In the genomic region with DNA sequence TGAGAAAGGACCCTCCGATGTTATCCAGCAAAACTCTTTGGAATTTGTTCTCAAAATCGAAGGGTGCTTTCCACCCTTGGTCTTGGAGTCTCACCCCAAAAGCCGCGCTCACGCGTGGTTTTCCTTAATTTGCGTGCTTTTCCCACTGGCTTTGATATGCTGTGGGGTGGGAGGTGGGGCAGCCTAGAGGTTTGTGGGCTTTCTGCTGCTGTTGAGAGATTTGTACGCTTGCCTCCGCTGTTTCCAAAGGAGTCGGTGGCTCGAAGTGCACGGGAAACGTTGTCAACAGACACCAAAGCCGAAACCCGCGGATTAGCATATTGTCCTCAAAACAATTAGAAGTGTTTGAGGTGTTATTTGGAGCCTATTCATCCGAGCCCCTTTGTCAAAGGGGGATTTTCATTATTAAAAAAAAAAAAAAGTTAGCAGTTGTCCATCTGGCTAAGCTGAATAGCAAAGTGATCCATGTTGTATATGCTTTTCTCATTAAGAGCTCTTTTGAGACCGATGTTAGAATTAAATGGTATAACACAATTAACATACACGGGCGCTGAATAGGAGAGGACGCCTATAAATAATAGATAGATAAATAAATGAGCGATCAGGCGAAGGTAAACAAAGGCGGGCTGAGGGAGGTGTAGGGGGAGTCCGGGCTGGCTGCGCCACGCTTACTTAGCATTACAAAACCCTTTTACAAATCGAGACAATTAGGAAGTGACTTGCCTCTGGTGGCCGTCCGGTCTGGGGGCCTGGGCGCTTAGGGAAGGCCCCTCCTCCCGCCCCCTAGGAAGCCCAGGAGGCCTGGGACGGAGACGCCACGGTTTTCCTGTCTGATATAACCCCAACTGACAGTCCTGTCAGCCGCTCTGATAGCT, we compare ENCODE assay signal across 15 cellular contexts. TPM values are rescaled to one million over a fixed set of nuclear protein-coding genes. Genes with fewer than 3 reads are reported as not detected.
DNase-seq lines count a peak whose midpoint lies in the region; ATAC-seq and TF ChIP-seq lines count a peak whose summit lies in the region.
"Had no signal": no experiment of that assay in that cellular context is flagged by ENCODE, and none has a peak within 500 bp of the region (broad histone marks: within the 10 kb centered on the region; RNA-seq: fewer than 3 reads in every experiment).

No MANE protein-coding gene starts in this region.

- no peak overlapping the region for H3K27ac ChIP-seq in parathyroid adenoma
- H3K27ac ChIP-seq: epithelial cell of prostate had no signal

- no peak overlapping the region for H3K9ac ChIP-seq in parathyroid adenoma

- no peaks in the 10 kb centered on the region for H3K36me3 Mint-ChIP-seq in Caco-2 (ENCODE audit: insufficient read depth, unreplicated experiment)
- peaks cover 4% of the 10 kb centered on the region for H3K36me3 Mint-ChIP-seq in glutamatergic neuron (ENCODE audit: unreplicated experiment)
- H3K36me3 Mint-ChIP-seq in activated CD8-positive, alpha-beta T cell treated with anti-CD3 and anti-CD28 coated beads for 36 hours (ENCODE audit: low read depth) = no peaks in the 10 kb centered on the region
- H3K36me3 Mint-ChIP-seq: memory B cell; stimulated activated effector memory CD8-positive, alpha-beta T cell treated with anti-CD3 and anti-CD28 coated beads, Interleukin-12 subunit alpha, Interleukin-12 subunit beta, amount 100 ng/mL, for 72 hours had no signal

- H3K27ac Mint-ChIP-seq in Caco-2 (ENCODE audit: unreplicated experiment) (no peak overlapping the region), glutamatergic neuron (ENCODE audit: unreplicated experiment) (no peak overlapping the region)
- no peak overlapping the region for H3K27ac Mint-ChIP-seq in activated CD8-positive, alpha-beta T cell treated with anti-CD3 and anti-CD28 coated beads for 36 hours
- H3K27ac Mint-ChIP-seq: activated naive CD8-positive, alpha-beta T cell treated with anti-CD3 and anti-CD28 coated beads for 36 hours; memory B cell; stimulated activated effector memory CD8-positive, alpha-beta T cell treated with anti-CD3 and anti-CD28 coated beads, Interleukin-12 subunit alpha, Interleukin-12 subunit beta, amount 100 ng/mL, for 72 hours had no signal

- no peak for DNase-seq in Caco-2
- DNase-seq in MG63 = no peak
- DNase-seq in glutamatergic neuron = peak; percentile 24
- DNase-seq in stimulated activated CD4-positive, alpha-beta T cell treated with anti-CD3 and anti-CD28 coated beads, Interleukin-15, amount 100 ng/mL, for 24 hours = no peak
- DNase-seq in SHP77 (lab: John Stamatoyannopoulos, UW) = no peak
- no peak for DNase-seq in activated CD8-positive, alpha-beta T cell treated with anti-CD3 and anti-CD28 coated beads for 36 hours
- DNase-seq: activated CD4-positive, alpha-beta T cell treated with anti-CD3 and anti-CD28 coated beads, Interleukin-2, amount 10 ng/mL, durations not matched to agents 7 days and 5 days; activated naive CD8-positive, alpha-beta T cell treated with anti-CD3 and anti-CD28 coated beads for 36 hours; NCI-H2171; SHP77 treated with DMSO at 0.1 percent for 48 hours had no signal

- no peak for ATAC-seq in HG03039 (IDR thresholded peaks at IDR 0.05; ENCODE audit: unreplicated experiment)
- no peak for ATAC-seq in activated CD8-positive, alpha-beta T cell treated with anti-CD3 and anti-CD28 coated beads for 36 hours
- ATAC-seq: stimulated activated effector memory CD8-positive, alpha-beta T cell treated with anti-CD3 and anti-CD28 coated beads, Interleukin-12 subunit alpha, Interleukin-12 subunit beta, amount 100 ng/mL, for 72 hours had no signal

- H3K36me3 ChIP-seq in Caco-2 (ENCODE audit: control insufficient read depth, insufficient read depth, low read length) = no peaks in the 10 kb centered on the region
- H3K36me3 ChIP-seq in MG63 = no peaks in the 10 kb centered on the region
- no peaks in the 10 kb centered on the region for H3K36me3 ChIP-seq in parathyroid adenoma (ENCODE audit: control insufficient read depth, insufficient read depth, low read length)

- H3K79me2 ChIP-seq in parathyroid adenoma = no peaks in the 10 kb centered on the region

- POLR2A ChIA-PET in Caco-2 (lab: Charles Lee) = no interaction called here
- POLR2A ChIA-PET in activated CD8-positive, alpha-beta T cell treated with anti-CD3 and anti-CD28 coated beads for 36 hours (lab: Charles Lee) = interaction anchor here (0.6 kb wide), 1 partner anchor 36 kb away, joined by 3 read pairs; no protein-coding TSS in a partner anchor

- H3K27me3 Mint-ChIP-seq in Caco-2 (ENCODE audit: insufficient read depth, unreplicated experiment) (peaks cover 25% of the 10 kb centered on the region), glutamatergic neuron (ENCODE audit: unreplicated experiment) (peaks cover 49% of the 10 kb centered on the region)
- peaks cover 81% of the 10 kb centered on the region for H3K27me3 Mint-ChIP-seq in activated CD8-positive, alpha-beta T cell treated with anti-CD3 and anti-CD28 coated beads for 36 hours

- H3K4me2 ChIP-seq in parathyroid adenoma (ENCODE audit: low read length) = peak overlapping the region; percentile 84

- H3K4me1 Mint-ChIP-seq in Caco-2 (ENCODE audit: low read depth, unreplicated experiment) (no peaks in the 10 kb centered on the region), glutamatergic neuron (ENCODE audit: low read depth, unreplicated experiment) (peaks cover 15% of the 10 kb centered on the region)
- peaks cover 6% of the 10 kb centered on the region for H3K4me1 Mint-ChIP-seq in activated CD8-positive, alpha-beta T cell treated with anti-CD3 and anti-CD28 coated beads for 36 hours (ENCODE audit: low read depth)
- H3K4me1 Mint-ChIP-seq: memory B cell had no signal

- intact Hi-C loops in Caco-2 (cut with micrococcal nuclease; ENCODE audit: unreplicated experiment) = no loop called here
- intact Hi-C loops in activated CD8-positive, alpha-beta T cell treated with anti-CD3 and anti-CD28 coated beads for 36 hours (cut with micrococcal nuclease) = no loop called here

- H3K4me3 Mint-ChIP-seq in Caco-2 (ENCODE audit: unreplicated experiment) (peak overlapping the region; percentile 62), glutamatergic neuron (ENCODE audit: unreplicated experiment) (peak overlapping the region; percentile 68)
- no peak overlapping the region for H3K4me3 Mint-ChIP-seq in activated CD8-positive, alpha-beta T cell treated with anti-CD3 and anti-CD28 coated beads for 36 hours
- H3K4me3 Mint-ChIP-seq: activated CD4-positive, alpha-beta T cell treated with anti-CD3 and anti-CD28 coated beads, Interleukin-2, amount 10 ng/mL, durations not matched to agents 7 days and 5 days; activated naive CD8-positive, alpha-beta T cell treated with anti-CD3 and anti-CD28 coated beads for 36 hours; memory B cell; stimulated activated effector memory CD8-positive, alpha-beta T cell treated with anti-CD3 and anti-CD28 coated beads, Interleukin-12 subunit alpha, Interleukin-12 subunit beta, amount 100 ng/mL, for 72 hours had no signal

- H3K4me3 ChIP-seq in Caco-2 (ENCODE audit: low read depth, low read length) (no peak overlapping the region), MG63 (peak overlapping the region; percentile 22; the same call in 1 of the 2 replicates), parathyroid adenoma (ENCODE audit: low read depth, low read length) (peak overlapping the region; percentile 47)

- H3K27me3 ChIP-seq in Caco-2 (replicated peaks; ENCODE audit: control insufficient read depth, insufficient read depth, low read length) (no peaks in the 10 kb centered on the region; the same call in 1 of the 2 replicates), MG63 (peaks cover 100% of the 10 kb centered on the region), parathyroid adenoma (ENCODE audit: control insufficient read depth, insufficient read depth, low read length) (peaks cover 27% of the 10 kb centered on the region)

- no peaks in the 10 kb centered on the region for H3K4me1 ChIP-seq in Caco-2
- no peaks in the 10 kb centered on the region for H3K4me1 ChIP-seq in parathyroid adenoma

- no peak overlapping the region for H2AFZ ChIP-seq in parathyroid adenoma

- CTCF ChIA-PET in Caco-2 (lab: Charles Lee) = no interaction called here
- CTCF ChIA-PET in activated CD8-positive, alpha-beta T cell treated with anti-CD3 and anti-CD28 coated beads for 36 hours (lab: Charles Lee) = no interaction called here

- H3K9me3 Mint-ChIP-seq in Caco-2 (ENCODE audit: unreplicated experiment) (no peaks in the 10 kb centered on the region), glutamatergic neuron (ENCODE audit: unreplicated experiment) (peaks cover 14% of the 10 kb centered on the region)
- H3K9me3 Mint-ChIP-seq in activated CD8-positive, alpha-beta T cell treated with anti-CD3 and anti-CD28 coated beads for 36 hours = no peaks in the 10 kb centered on the region
- H3K9me3 Mint-ChIP-seq: activated CD4-positive, alpha-beta T cell treated with anti-CD3 and anti-CD28 coated beads, Interleukin-2, amount 10 ng/mL, durations not matched to agents 7 days and 5 days; activated naive CD8-positive, alpha-beta T cell treated with anti-CD3 and anti-CD28 coated beads for 36 hours; memory B cell; stimulated activated effector memory CD8-positive, alpha-beta T cell treated with anti-CD3 and anti-CD28 coated beads, Interleukin-12 subunit alpha, Interleukin-12 subunit beta, amount 100 ng/mL, for 72 hours had no signal

- H3K9me3 ChIP-seq in Caco-2 = no peaks in the 10 kb centered on the region
- H3K9me3 ChIP-seq in MG63 = no peaks in the 10 kb centered on the region
- H3K9me3 ChIP-seq in parathyroid adenoma (ENCODE audit: control insufficient read depth, low read length) = no peaks in the 10 kb centered on the region

- TF ChIP-seq CTCF in Caco-2 (IDR thresholded peaks at IDR 0.05; ENCODE audit: insufficient read depth in 1 of 2, low read depth in 1 of 2, low read length in 1 of 2, severe bottlenecking in 1 of 2, unreplicated experiment in 1 of 2) = no peak
- no peak for TF ChIP-seq CTCF in glutamatergic neuron (IDR thresholded peaks at IDR 0.05; ENCODE audit: partially characterized antibody, unreplicated experiment)
- TF ChIP-seq CTCF in parathyroid adenoma (IDR thresholded peaks at IDR 0.05) = no peak
- TF ChIP-seq CTCF in activated CD8-positive, alpha-beta T cell treated with anti-CD3 and anti-CD28 coated beads for 36 hours (IDR thresholded peaks at IDR 0.05) = no peak

- no TSS peak for BruUV-seq in Caco-2 (replicated peaks; lab: Mats Ljungman, UMichigan)

RNA-seq across cellular contexts. Expression of a gene that starts 3.3 kb away (rescaled TPM):
- total RNA-seq in Caco-2 (2022) (not detected in 2 replicates), glutamatergic neuron (ENCODE audit: unreplicated experiment) (not detected)
- total RNA-seq in MG63 (2014; rRNA removed; shearing (Covaris generic); ENCODE audit: low replicate concordance) = not detected in 2 replicates
- not detected for total RNA-seq in activated CD8-positive, alpha-beta T cell treated with anti-CD3 and anti-CD28 coated beads for 36 hours
- total RNA-seq: activated CD4-positive, alpha-beta T cell treated with anti-CD3 and anti-CD28 coated beads, Interleukin-2, amount 10 ng/mL, durations not matched to agents 7 days and 5 days; activated naive CD8-positive, alpha-beta T cell treated with anti-CD3 and anti-CD28 coated beads for 36 hours had no signal
